ENCODE assay signal across 8 cellular contexts in genomic region chr17:47188799-47189731, GRCh38. TPM values are rescaled to one million over a fixed set of nuclear protein-coding genes. Genes with fewer than 3 reads are reported as not detected.
DNase-seq lines count a peak whose midpoint lies in the region; ATAC-seq and TF ChIP-seq lines count a peak whose summit lies in the region.

CDC27 (minus strand) TSS chr17:47189295; CDS start chr17:47189172, 123 bp downstream.

- peak within 1 kb of the TSS; percentile 98 for H3K9ac ChIP-seq in DND-41 (ENCODE audit: low read depth, low read length)
- peak within 1 kb of the TSS; percentile 99 for H3K9ac ChIP-seq in GM23248

- H2AFZ ChIP-seq in DND-41 (ENCODE audit: low read depth, low read length) (peak within 1 kb of the TSS; percentile 93), GM23248 (peak within 1 kb of the TSS; percentile 95)

- TF ChIP-seq POLR2A in esophagus squamous epithelium (IDR thresholded peaks at IDR 0.05) = peak in 2 of 4 donors; percentile 20 to 67

- 1% methylated on average over 65 to 66 of the region's 66 CpGs for WGBS in GM23248 (ENCODE audit: low coverage in 1 of 2, low lambda C conversion rate in 2 of 2, missing lambda C conversion rate in 2 of 2), 2 experiments
- 0 to 2% methylated on average over 22 to 31 of the region's 66 CpGs for WGBS in esophagus squamous epithelium, 2 donors

- H3K79me2 ChIP-seq in DND-41 (ENCODE audit: insufficient read depth, low read length) (peaks cover 51% of the 10 kb centered on the region), GM23248 (ENCODE audit: insufficient read depth) (peaks cover 50% of the 10 kb centered on the region)

- H3K9me2 ChIP-seq in GM23248 (ENCODE audit: insufficient read depth) = no peaks in the 10 kb centered on the region

- peak within 1 kb of the TSS; percentile 99 for H3K27ac ChIP-seq in DND-41 (ENCODE audit: low read length)
- peak within 1 kb of the TSS; percentile 96 for H3K27ac ChIP-seq in GM23248
- H3K27ac ChIP-seq in esophagus squamous epithelium = peak within 1 kb of the TSS; percentile 89 to 98 (median 96)

- H3K4me2 ChIP-seq in DND-41 (ENCODE audit: insufficient read depth, low read length) (peak within 1 kb of the TSS; percentile 93), GM23248 (ENCODE audit: unreplicated experiment) (peak within 1 kb of the TSS; percentile 92)

- peaks cover 46% of the 10 kb centered on the region for H3K4me1 Mint-ChIP-seq in activated T-helper 1 cell treated with anti-CD3 and anti-CD28 coated beads, Interleukin-12 subunit alpha, Interleukin-12 subunit beta, Interleukin-2, Interleukin-4 antibody, amounts not matched to agents 30 ng/mL and 10 ng/mL and 1 ng/mL, durations not matched to agents 14 hours and 24 hours and 36 hours (ENCODE audit: low read depth)

- peak; percentile 95 for ATAC-seq in DND-41 (ENCODE audit: insufficient read depth, low read depth)

- peak within 1 kb of the TSS; percentile 97 for H3K27ac Mint-ChIP-seq in activated T-helper 1 cell treated with anti-CD3 and anti-CD28 coated beads, Interleukin-12 subunit alpha, Interleukin-12 subunit beta, Interleukin-2, Interleukin-4 antibody, amounts not matched to agents 30 ng/mL and 10 ng/mL and 1 ng/mL, durations not matched to agents 14 hours and 24 hours and 36 hours

- peaks cover 8% of the 10 kb centered on the region; the same call in 1 of the 2 replicates for H3F3A ChIP-seq in GM23248 (ENCODE audit: insufficient read depth)

- H3K4me3 ChIP-seq in DND-41 (ENCODE audit: low read depth in 1 of 2, low read length in 2 of 2) = peak within 1 kb of the TSS; percentile 97
- peak within 1 kb of the TSS; percentile 87 for H3K4me3 ChIP-seq in GM23248
- H3K4me3 ChIP-seq in esophagus squamous epithelium = peak within 1 kb of the TSS; percentile 68 to 93 (median 80)

- TF ChIP-seq CTCF in DND-41 (IDR thresholded peaks at IDR 0.05; ENCODE audit: borderline replicate concordance, extremely low read depth, low read length, poor library complexity, severe bottlenecking) (no peak), esophagus squamous epithelium (IDR thresholded peaks at IDR 0.05) (peak in 1 of 6 experiments; percentile 4)

- peaks cover 32% of the 10 kb centered on the region for H4K20me1 ChIP-seq in DND-41 (ENCODE audit: insufficient read depth, low read length)
- H4K20me1 ChIP-seq in GM23248 (ENCODE audit: insufficient read depth) = peaks cover 12% of the 10 kb centered on the region; the same call in 1 of the 2 replicates

- no peaks in the 10 kb centered on the region for H3K9me3 Mint-ChIP-seq in activated T-helper 1 cell treated with anti-CD3 and anti-CD28 coated beads, Interleukin-12 subunit alpha, Interleukin-12 subunit beta, Interleukin-2, Interleukin-4 antibody, amounts not matched to agents 30 ng/mL and 10 ng/mL and 1 ng/mL, durations not matched to agents 14 hours and 24 hours and 36 hours

- H3K27me3 ChIP-seq in DND-41 (ENCODE audit: insufficient read depth, low read length, poor library complexity) (no peaks in the 10 kb centered on the region), GM23248 (replicated peaks; ENCODE audit: insufficient read depth) (no peaks in the 10 kb centered on the region), esophagus squamous epithelium (no peaks in the 10 kb centered on the region)

- peaks cover 2% of the 10 kb centered on the region for H3K27me3 Mint-ChIP-seq in activated T-helper 1 cell treated with anti-CD3 and anti-CD28 coated beads, Interleukin-12 subunit alpha, Interleukin-12 subunit beta, Interleukin-2, Interleukin-4 antibody, amounts not matched to agents 30 ng/mL and 10 ng/mL and 1 ng/mL, durations not matched to agents 14 hours and 24 hours and 36 hours (ENCODE audit: insufficient read depth)

- peaks cover 14% of the 10 kb centered on the region for H3K36me3 ChIP-seq in DND-41 (ENCODE audit: insufficient read depth, low read length)
- no peaks in the 10 kb centered on the region for H3K36me3 ChIP-seq in GM23248 (ENCODE audit: low read depth)
- H3K36me3 ChIP-seq in esophagus squamous epithelium = no peaks in the 10 kb centered on the region

- in situ Hi-C loops in GM23248 (cut with MboI) = no loop called here

- DNase-seq in DND-41 (peak; percentile 100), GM23248 (peak; percentile 98), Kasumi-1 (lab: John Stamatoyannopoulos, UW) (peak; percentile 98), RPMI7951 (ENCODE audit: low read depth) (peak; percentile 93), esophagus squamous epithelium (lab: John Stamatoyannopoulos, UW) (peak; percentile 81), myocyte (ENCODE audit: low read depth) (peak; percentile 99)
- peak; percentile 100 for DNase-seq in activated T-helper 1 cell treated with anti-CD3 and anti-CD28 coated beads, Interleukin-12 subunit alpha, Interleukin-12 subunit beta, Interleukin-2, Interleukin-4 antibody, amounts not matched to agents 30 ng/mL and 10 ng/mL and 1 ng/mL, durations not matched to agents 14 hours and 24 hours and 36 hours (ENCODE audit: low spot score)
- DNase-seq in stimulated activated CD8-positive, alpha-beta memory T cell treated with anti-CD3 and anti-CD28 coated beads, Interleukin-7, amount 100 ng/mL, for 48 hours (ENCODE audit: extremely low read depth in 1 of 2, low read depth in 1 of 2) = peak; percentile 98 to 100

- peak within 1 kb of the TSS; percentile 98 for H3K4me3 Mint-ChIP-seq in activated T-helper 1 cell treated with anti-CD3 and anti-CD28 coated beads, Interleukin-12 subunit alpha, Interleukin-12 subunit beta, Interleukin-2, Interleukin-4 antibody, amounts not matched to agents 30 ng/mL and 10 ng/mL and 1 ng/mL, durations not matched to agents 14 hours and 24 hours and 36 hours

- intact Hi-C loops in activated T-helper 1 cell treated with anti-CD3 and anti-CD28 coated beads, Interleukin-12 subunit alpha, Interleukin-12 subunit beta, Interleukin-2, Interleukin-4 antibody, amounts not matched to agents 30 ng/mL and 10 ng/mL and 1 ng/mL, durations not matched to agents 14 hours and 24 hours and 36 hours (cut with micrococcal nuclease) = loop anchor here (1.0 to 10.0 kb wide), 2 partner anchors 16 to 264 kb away; partner anchors contain the start of gene GOSR2
- intact Hi-C loops in esophagus squamous epithelium (cut with DNase I) = no loop called here

- peaks cover 14% of the 10 kb centered on the region for H3K36me3 Mint-ChIP-seq in activated T-helper 1 cell treated with anti-CD3 and anti-CD28 coated beads, Interleukin-12 subunit alpha, Interleukin-12 subunit beta, Interleukin-2, Interleukin-4 antibody, amounts not matched to agents 30 ng/mL and 10 ng/mL and 1 ng/mL, durations not matched to agents 14 hours and 24 hours and 36 hours (ENCODE audit: low read depth)

- no peaks in the 10 kb centered on the region for H3K9me3 ChIP-seq in DND-41 (ENCODE audit: insufficient read depth, low read length, severe bottlenecking)
- no peaks in the 10 kb centered on the region for H3K9me3 ChIP-seq in GM23248 (ENCODE audit: low read depth)
- no peaks in the 10 kb centered on the region for H3K9me3 ChIP-seq in esophagus squamous epithelium

- peaks cover 47% of the 10 kb centered on the region for H3K4me1 ChIP-seq in DND-41 (ENCODE audit: insufficient read depth, low read length)
- H3K4me1 ChIP-seq in GM23248 (ENCODE audit: insufficient read depth) = peaks cover 39% of the 10 kb centered on the region
- H3K4me1 ChIP-seq in esophagus squamous epithelium = peaks cover 4 to 50% (median 19%) of the 10 kb centered on the region in 3 donors

RNA-seq across cellular contexts. Expression of gene CDC27, which starts in this region (rescaled TPM):
- total RNA-seq in GM23248 (2014; rRNA removed; shearing (Covaris generic)) = 66.1 and 91.5 TPM in 2 replicates
- polyA plus RNA-seq in GM23248 (2016; fragmentation: Nextera tagmentation; extraction: Ambion mirVana) = 106 and 113 TPM in 2 replicates
- total RNA-seq in RPMI7951 (2014; rRNA removed; shearing (Covaris generic)) = 78.6 and 109 TPM in 2 replicates
- total RNA-seq in activated T-helper 1 cell treated with anti-CD3 and anti-CD28 coated beads, Interleukin-12 subunit alpha, Interleukin-12 subunit beta, Interleukin-2, Interleukin-4 antibody, amounts not matched to agents 30 ng/mL and 10 ng/mL and 1 ng/mL, durations not matched to agents 14 hours and 24 hours and 36 hours = 89.7 and 92.0 TPM in 2 replicates
- total RNA-seq in esophagus squamous epithelium = 10 to 100 TPM; 26.4 to 45.9 (median 38.3) TPM
- 89.3 and 93.2 TPM in 2 replicates for total RNA-seq in myocyte
- 49.5 TPM for polyA plus RNA-seq in myocyte (2012)

Comparison
In these comparisons a context has a peak if more than half of its experiments do, and no peak if none do; other contexts are left out.
1. Peak in every context shown above with its lines: DNase-seq, ATAC-seq, H3K4me3 ChIP-seq and H3K27ac ChIP-seq.